Comparison of ENCODE assay signal across 24 cellular contexts in genomic region chr3:4060608-4061007, GRCh38.
"Had no signal": no experiment of that assay in that cellular context is flagged by ENCODE, and none has a peak within 500 bp of the region (broad histone marks: within the 10 kb centered on the region; RNA-seq: fewer than 3 reads in every experiment).

No MANE protein-coding gene starts in this region.

- H3K27ac ChIP-seq: dorsolateral prefrontal cortex, esophagus muscularis mucosa, gastroesophageal sphincter, left ventricle myocardium inferior, lower lobe of right lung, parathyroid adenoma, prostate gland, right lobe of liver, testis, transverse colon had no signal

- DNase-seq: cortex of kidney; dorsolateral prefrontal cortex; effector CD8-positive, alpha-beta T cell; glutamatergic neuron; immature natural killer cell; left ventricle myocardium inferior; lower lobe of right lung; midbrain; naive B cell; nephron progenitor cell; right lobe of liver; small intestine; stimulated activated CD4-positive, alpha-beta T cell treated with anti-CD3 and anti-CD28 coated beads, Interleukin-4, amount 100 ng/mL, for 1 hour; stimulated activated CD8-positive, alpha-beta memory T cell treated with anti-CD3 and anti-CD28 coated beads, Interleukin-4, amount 100 ng/mL, for 48 hours; stimulated activated naive CD8-positive, alpha-beta T cell treated with anti-CD3 and anti-CD28 coated beads, Interleukin-15, amount 100 ng/mL, for 72 hours; testis; transverse colon had no signal

- H2AFZ ChIP-seq: parathyroid adenoma had no signal

- H3K9ac ChIP-seq: parathyroid adenoma had no signal

- H3K79me2 ChIP-seq: parathyroid adenoma had no signal

- H3K4me1 Mint-ChIP-seq: central memory CD8-positive, alpha-beta T cell; stimulated activated naive CD8-positive, alpha-beta T cell treated with anti-CD3 and anti-CD28 coated beads, Interleukin-15, amount 100 ng/mL, for 72 hours had no signal

- H3K4me1 ChIP-seq: lower lobe of right lung, parathyroid adenoma, prostate gland, right lobe of liver, testis, transverse colon had no signal

- H3K36me3 Mint-ChIP-seq: stimulated activated effector memory CD8-positive, alpha-beta T cell treated with anti-CD3 and anti-CD28 coated beads, Interleukin-12 subunit alpha, Interleukin-12 subunit beta, amount 100 ng/mL, for 72 hours had no signal

- H3K27me3 Mint-ChIP-seq: central memory CD8-positive, alpha-beta T cell; memory B cell; naive B cell; stimulated activated naive CD8-positive, alpha-beta T cell treated with anti-CD3 and anti-CD28 coated beads, Interleukin-15, amount 100 ng/mL, for 72 hours had no signal

- H3K4me3 ChIP-seq: dorsolateral prefrontal cortex, esophagus muscularis mucosa, gastroesophageal sphincter, left ventricle myocardium inferior, lower lobe of right lung, prostate gland, right lobe of liver, testis, transverse colon had no signal

- H3K36me3 ChIP-seq: esophagus muscularis mucosa, gastroesophageal sphincter, left ventricle myocardium inferior, lower lobe of right lung, prostate gland, right lobe of liver, transverse colon had no signal

- H3K9me3 ChIP-seq: esophagus muscularis mucosa, gastroesophageal sphincter, left ventricle myocardium inferior, lower lobe of right lung, prostate gland, right lobe of liver, testis, transverse colon had no signal

- H3K27me3 ChIP-seq: dorsolateral prefrontal cortex, esophagus muscularis mucosa, gastroesophageal sphincter, right lobe of liver, testis, transverse colon had no signal

- H3K27ac Mint-ChIP-seq: nephron progenitor cell; stimulated activated effector memory CD8-positive, alpha-beta T cell treated with anti-CD3 and anti-CD28 coated beads, Interleukin-12 subunit alpha, Interleukin-12 subunit beta, amount 100 ng/mL, for 72 hours; stimulated activated naive CD8-positive, alpha-beta T cell treated with anti-CD3 and anti-CD28 coated beads, Interleukin-15, amount 100 ng/mL, for 72 hours had no signal

- ATAC-seq: gastroesophageal sphincter; right lobe of liver; stimulated activated naive CD8-positive, alpha-beta T cell treated with anti-CD3 and anti-CD28 coated beads, Interleukin-15, amount 100 ng/mL, for 72 hours had no signal

- H3K4me3 Mint-ChIP-seq: central memory CD8-positive, alpha-beta T cell; immature natural killer cell; memory B cell; nephron progenitor cell; stimulated activated effector memory CD8-positive, alpha-beta T cell treated with anti-CD3 and anti-CD28 coated beads, Interleukin-12 subunit alpha, Interleukin-12 subunit beta, amount 100 ng/mL, for 72 hours; stimulated activated naive CD8-positive, alpha-beta T cell treated with anti-CD3 and anti-CD28 coated beads, Interleukin-15, amount 100 ng/mL, for 72 hours had no signal

- H3K9me3 Mint-ChIP-seq: memory B cell had no signal
